Comparison of ENCODE assay signal across 8 cellular contexts in the genomic region with DNA sequence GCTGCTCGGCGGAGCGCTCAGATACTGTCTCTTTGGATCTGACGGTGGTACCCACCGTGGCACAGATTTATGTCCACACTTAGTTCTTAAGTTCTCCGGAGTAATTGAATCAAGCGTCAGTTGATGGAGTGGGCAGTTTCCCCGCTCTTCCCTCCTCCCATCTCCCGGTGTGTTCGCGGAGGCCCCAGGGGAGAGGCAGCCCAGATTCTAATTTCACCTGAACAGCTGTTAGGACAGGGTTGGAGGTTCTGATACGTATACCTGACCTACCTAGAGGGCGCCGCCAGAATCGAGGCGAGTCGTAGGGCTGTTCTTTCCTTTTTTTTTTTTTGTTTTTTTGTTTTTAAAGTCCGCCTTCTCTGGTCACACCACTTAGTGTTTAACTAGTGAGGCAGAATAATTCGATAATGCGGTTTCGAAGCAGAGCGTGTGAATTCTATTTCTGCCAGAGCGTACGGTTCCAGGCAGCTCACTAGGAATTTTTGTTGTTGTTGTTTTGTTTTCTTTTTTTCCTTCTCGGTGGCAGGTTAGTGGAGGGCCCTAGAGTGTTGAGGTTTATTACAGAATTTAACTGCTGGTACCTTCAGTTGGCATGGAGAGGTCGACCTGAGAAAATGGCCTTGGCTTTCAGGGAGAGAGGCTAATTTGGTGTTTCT. TPM values are rescaled to one million over a fixed set of nuclear protein-coding genes. Genes with fewer than 3 reads are reported as not detected.
A peak's percentile ranks its signal among the peaks of the same experiment; 100 is the strongest.
DNase-seq lines count a peak whose midpoint lies in the region; ATAC-seq and TF ChIP-seq lines count a peak whose summit lies in the region.

No MANE protein-coding gene starts in this region.

- no peaks in the 10 kb centered on the region for H3K79me1 ChIP-seq in trophoblast cell (ENCODE audit: low read length)

- H3K9me2 ChIP-seq in GM23248 (ENCODE audit: insufficient read depth): no peaks in the 10 kb centered on the region
- H3K9me2 ChIP-seq in OCI-LY7 (ENCODE audit: insufficient read depth, low read length): no peaks in the 10 kb centered on the region
- no peaks in the 10 kb centered on the region for H3K9me2 ChIP-seq in Karpas-422 (replicated peaks; ENCODE audit: insufficient read depth, low read length)

- no peaks in the 10 kb centered on the region for H3F3A ChIP-seq in GM23248 (ENCODE audit: insufficient read depth)

- no peak overlapping the region for H4K12ac ChIP-seq in trophoblast cell (ENCODE audit: low read depth, low read length)

- TF ChIP-seq POLR2A in gastroesophageal sphincter (IDR thresholded peaks at IDR 0.05): no peak

- H3K36me3 ChIP-seq in GM23248 (ENCODE audit: low read depth) (no peaks in the 10 kb centered on the region), OCI-LY7 (ENCODE audit: insufficient read depth, low read length) (no peaks in the 10 kb centered on the region), gastroesophageal sphincter (no peaks in the 10 kb centered on the region), trophoblast cell (ENCODE audit: control insufficient read depth in 1 of 2, insufficient read depth in 2 of 2, low read length in 2 of 2) (no peaks in the 10 kb centered on the region), Karpas-422 (ENCODE audit: insufficient read depth, low read length) (no peaks in the 10 kb centered on the region)

- peak overlapping the region; percentile 60; the same call in 1 of the 2 replicates for H2AFZ ChIP-seq in GM23248
- peak overlapping the region; percentile 39; the same call in 1 of the 2 replicates for H2AFZ ChIP-seq in OCI-LY7 (ENCODE audit: low read length)
- H2AFZ ChIP-seq in trophoblast cell (ENCODE audit: insufficient read depth, low read length, poor library complexity): no peak overlapping the region
- no peak overlapping the region for H2AFZ ChIP-seq in Karpas-422 (ENCODE audit: low read length)

- peaks cover 53% of the 10 kb centered on the region for H3K27me3 ChIP-seq in GM23248 (replicated peaks; ENCODE audit: insufficient read depth)
- H3K27me3 ChIP-seq in gastroesophageal sphincter: peaks cover 63% of the 10 kb centered on the region
- peaks cover 22% of the 10 kb centered on the region for H3K27me3 ChIP-seq in trophoblast cell (ENCODE audit: insufficient read depth, low read length)
- no peaks in the 10 kb centered on the region for H3K27me3 ChIP-seq in Karpas-422 (ENCODE audit: low read length)

- in situ Hi-C loops in GM23248 (cut with MboI): no loop called here

- no peak overlapping the region for H4K91ac ChIP-seq in trophoblast cell (ENCODE audit: low read depth, low read length)

- CTCF ChIA-PET in OCI-LY7 (lab: Charles Lee; ENCODE audit: unreplicated experiment): no interaction called here

- H3K23ac ChIP-seq in trophoblast cell (ENCODE audit: low read length): no peak overlapping the region

- H2BK120ac ChIP-seq in trophoblast cell (ENCODE audit: insufficient read depth, low read length, poor library complexity): no peak overlapping the region

- H3K4me2 ChIP-seq in GM23248 (ENCODE audit: unreplicated experiment) (no peak overlapping the region), OCI-LY7 (ENCODE audit: low read length) (peak overlapping the region; percentile 48), trophoblast cell (ENCODE audit: low read length) (peak overlapping the region; percentile 92), Karpas-422 (ENCODE audit: low read depth, low read length, poor library complexity, severe bottlenecking) (no peak overlapping the region)

- H3K4me3 ChIP-seq in GM23248 (no peak overlapping the region), OCI-LY7 (ENCODE audit: low read depth, low read length, poor library complexity, severe bottlenecking) (no peak overlapping the region), gastroesophageal sphincter (peak overlapping the region; percentile 32 to 67), trophoblast cell (ENCODE audit: low read depth, low read length) (peak overlapping the region; percentile 65), Karpas-422 (ENCODE audit: low read length) (no peak overlapping the region)

- TF ChIP-seq CTCF in OCI-LY7 (conservative IDR thresholded peaks at IDR 0.05; ENCODE audit: low read length): no peak
- TF ChIP-seq CTCF in gastroesophageal sphincter (IDR thresholded peaks at IDR 0.05): no peak

- DNase-seq in COLO668 (lab: John Stamatoyannopoulos, UW; ENCODE audit: unreplicated experiment) (peak; percentile 75), GM23248 (no peak), OCI-LY7 (ENCODE audit: low spot score) (no peak), trophoblast cell (peak in 1 of 2 donors; percentile 18), SKM-1 treated with dmso at 0.1 percent for 144 hours (lab: John Stamatoyannopoulos, UW; ENCODE audit: unreplicated experiment) (no peak), NCI-H226 (no peak), Karpas-422 (no peak)

- H2BK5ac ChIP-seq in trophoblast cell (ENCODE audit: low read depth, low read length, poor library complexity): no peak overlapping the region

- 30 to 39% methylated on average over 26 of the region's 26 CpGs for WGBS in GM23248 (ENCODE audit: low coverage in 1 of 2, low lambda C conversion rate in 2 of 2, missing lambda C conversion rate in 2 of 2), 2 experiments
- 3 to 6% methylated on average over 11 to 16 of the region's 26 CpGs for WGBS in gastroesophageal sphincter (ENCODE audit: low coverage in 1 of 2), 2 donors
- no CpG with 5 or more reads among the region's 26 CpGs for WGBS in trophoblast cell (ENCODE audit: extremely low coverage, insufficient coverage, insufficient read length)

- no peaks in the 10 kb centered on the region for H4K20me1 ChIP-seq in GM23248 (ENCODE audit: insufficient read depth)
- H4K20me1 ChIP-seq in OCI-LY7 (ENCODE audit: insufficient read depth, low read length): no peaks in the 10 kb centered on the region
- H4K20me1 ChIP-seq in Karpas-422 (ENCODE audit: insufficient read depth, low read depth, low read length): no peaks in the 10 kb centered on the region

- POLR2A ChIA-PET in OCI-LY7 (lab: Charles Lee): interaction anchor here (0.7 to 1.1 kb wide), 4 partner anchors 9 to 198 kb away, joined by 3 to 5 read pairs (median 3); a partner anchor contains a TSS

- BruUV-seq in OCI-LY7 (replicated peaks; lab: Mats Ljungman, UMichigan): no TSS peak

- no peak for TF ChIP-seq EP300 in gastroesophageal sphincter (IDR thresholded peaks at IDR 0.05)

- no peak overlapping the region for H3K14ac ChIP-seq in trophoblast cell (ENCODE audit: low read length)

- no peak overlapping the region for H3K4ac ChIP-seq in trophoblast cell (ENCODE audit: low read depth, low read length)

- H3K18ac ChIP-seq in trophoblast cell (ENCODE audit: low read length): no peak overlapping the region

- H3K9ac ChIP-seq in GM23248: no peak overlapping the region
- H3K9ac ChIP-seq in trophoblast cell (ENCODE audit: low read length): no peak overlapping the region
- H3K9ac ChIP-seq in Karpas-422 (ENCODE audit: low read length): no peak overlapping the region

- no peak overlapping the region for H2AK5ac ChIP-seq in trophoblast cell (ENCODE audit: low read length)

- H2BK12ac ChIP-seq in trophoblast cell (ENCODE audit: low read length): no peak overlapping the region

- intact Hi-C loops in OCI-LY7 (cut with micrococcal nuclease; ENCODE audit: unreplicated experiment): loop anchor here (5.0 kb wide), 1 partner anchor 234 kb away; no protein-coding TSS in a partner anchor

- H3K27ac ChIP-seq in GM23248 (no peak overlapping the region), OCI-LY7 (ENCODE audit: low read depth, low read length, poor library complexity, severe bottlenecking) (no peak overlapping the region), gastroesophageal sphincter (peak overlapping the region in 2 of 4 donors; percentile 13 to 73), trophoblast cell (ENCODE audit: low read depth, low read length) (no peak overlapping the region), Karpas-422 (ENCODE audit: low read length) (no peak overlapping the region)

- no peak for ATAC-seq in gastroesophageal sphincter

- H4K8ac ChIP-seq in trophoblast cell (ENCODE audit: low read depth, low read length): no peak overlapping the region

- H3K4me1 ChIP-seq in GM23248 (ENCODE audit: insufficient read depth) (no peaks in the 10 kb centered on the region), OCI-LY7 (ENCODE audit: insufficient read depth, low read length, poor library complexity, severe bottlenecking) (peaks cover 7% of the 10 kb centered on the region), gastroesophageal sphincter (peaks cover 0 to 26% (median 3%) of the 10 kb centered on the region in 3 donors), trophoblast cell (ENCODE audit: control insufficient read depth in 1 of 2, insufficient read depth in 2 of 2, low read length in 2 of 2) (peaks cover 9% of the 10 kb centered on the region in 2 experiments), Karpas-422 (ENCODE audit: low read length) (peaks cover 5% of the 10 kb centered on the region; the same call in 1 of the 2 replicates)

- H3K79me2 ChIP-seq in GM23248 (ENCODE audit: insufficient read depth) (no peaks in the 10 kb centered on the region), OCI-LY7 (ENCODE audit: insufficient read depth, low read depth, low read length) (no peaks in the 10 kb centered on the region), trophoblast cell (ENCODE audit: control insufficient read depth, insufficient read depth, low read length, poor library complexity) (no peaks in the 10 kb centered on the region), Karpas-422 (ENCODE audit: low read length) (no peaks in the 10 kb centered on the region)

- H3K9me3 ChIP-seq in GM23248 (ENCODE audit: low read depth) (no peaks in the 10 kb centered on the region), OCI-LY7 (ENCODE audit: low read length) (no peaks in the 10 kb centered on the region), gastroesophageal sphincter (peaks cover 0 to 3% (median 0%) of the 10 kb centered on the region in 3 donors), trophoblast cell (ENCODE audit: insufficient read depth, low read depth, low read length) (no peaks in the 10 kb centered on the region), Karpas-422 (ENCODE audit: low read length) (no peaks in the 10 kb centered on the region)

RNA-seq across cellular contexts. Expression of a gene that starts 22.3 kb away (rescaled TPM):
- total RNA-seq in GM23248 (2014; rRNA removed; shearing (Covaris generic)): 121 and 129 TPM in 2 replicates
- 75.5 and 76.6 TPM in 2 replicates for polyA plus RNA-seq in GM23248 (2016; fragmentation: Nextera tagmentation; extraction: Ambion mirVana)
- total RNA-seq in OCI-LY7 (2014; rRNA removed; shearing (Covaris generic)): 8.0 and 9.4 TPM in 2 replicates
- total RNA-seq in OCI-LY7 (2022): 16.0 and 18.0 TPM in 2 replicates
- 100 to 1,000 TPM in 1 of 4 donors, 10 to 100 TPM in 3; 69.3 to 116 (median 89.7) TPM for total RNA-seq in gastroesophageal sphincter
- 59.1 and 61.4 TPM in 2 replicates for polyA plus RNA-seq in trophoblast cell (2013)
- total RNA-seq in Karpas-422 (2014; rRNA removed; shearing (Covaris generic); ENCODE audit: low replicate concordance): 25.2 and 49.5 TPM in 2 replicates

RNA-seq across cellular contexts. Expression of a gene that starts 42.9 kb away (rescaled TPM):
- total RNA-seq in GM23248 (2014; rRNA removed; shearing (Covaris generic)): not detected in 2 replicates
- 0.09 and 0.49 TPM in 2 replicates for polyA plus RNA-seq in GM23248 (2016; fragmentation: Nextera tagmentation; extraction: Ambion mirVana)
- 0.03 and 0.13 TPM in 2 replicates for total RNA-seq in OCI-LY7 (2014; rRNA removed; shearing (Covaris generic))
- total RNA-seq in OCI-LY7 (2022): 4.6 and 5.6 TPM in 2 replicates
- 1 to 10 TPM in 3 of 4 donors, under 1 TPM in 1; 0.35 to 6.7 (median 2.5) TPM for total RNA-seq in gastroesophageal sphincter
- 0.28 and 0.41 TPM in 2 replicates for polyA plus RNA-seq in trophoblast cell (2013)
- total RNA-seq in Karpas-422 (2014; rRNA removed; shearing (Covaris generic); ENCODE audit: low replicate concordance): 7.1 and 15.5 TPM in 2 replicates

Comparison
In these comparisons a context has a peak if more than half of its experiments do, and no peak if none do; other contexts are left out.
1. H2AFZ ChIP-seq: peak in GM23248 (single experiment) and OCI-LY7 (single experiment); none in trophoblast cell (single experiment) and Karpas-422 (single experiment).
2. H3K4me2 ChIP-seq: peak in OCI-LY7 (single experiment) and trophoblast cell (single experiment); none in GM23248 (single experiment) and Karpas-422 (single experiment).
3. H3K4me3 ChIP-seq: peak in gastroesophageal sphincter (2 of 2) and trophoblast cell (single experiment); none in GM23248 (single experiment), OCI-LY7 (single experiment) and Karpas-422 (single experiment).